20 cellular contexts compared by ENCODE assay signal in the genomic region with DNA sequence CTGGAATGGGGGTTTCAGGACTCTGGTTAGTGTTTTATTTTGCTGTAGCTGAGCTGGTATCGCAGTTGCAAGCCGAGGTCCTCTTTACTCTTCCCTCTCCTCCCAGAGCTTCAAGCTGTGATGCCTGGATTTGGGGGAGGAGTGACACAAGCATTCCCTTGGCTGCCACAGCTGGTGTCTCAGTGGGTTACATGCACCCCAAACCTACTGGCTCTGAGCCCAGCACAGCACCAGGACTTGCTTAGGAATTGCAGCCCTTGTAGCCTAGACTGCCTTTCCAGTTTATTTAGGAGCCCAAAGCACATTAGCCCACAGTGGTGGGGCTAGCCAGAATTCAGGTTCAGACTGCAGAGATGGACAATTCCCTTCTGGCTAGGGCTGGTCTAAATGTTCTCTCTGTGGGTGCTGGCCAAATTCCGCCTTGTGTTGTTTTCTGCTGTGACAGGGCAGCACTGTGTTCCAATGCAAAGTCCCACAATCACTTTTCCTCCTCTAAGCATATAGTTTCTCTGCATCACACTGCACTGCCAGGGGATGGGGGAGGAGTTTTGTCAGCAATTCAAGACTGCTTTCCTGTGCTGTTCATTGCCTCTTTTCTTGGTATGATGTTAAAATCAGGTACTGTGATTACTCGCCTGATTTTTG.
"Had no signal": no experiment of that assay in that cellular context is flagged by ENCODE, and none has a peak within 500 bp of the region (broad histone marks: within the 10 kb centered on the region; RNA-seq: fewer than 3 reads in every experiment).

No MANE protein-coding gene starts in this region.

- H3K27me3 ChIP-seq: colonic mucosa, suprapubic skin had no signal

- H3K27ac ChIP-seq: colonic mucosa, suprapubic skin, WERI-Rb-1 had no signal

- DNase-seq: activated CD4-positive, alpha-beta T cell treated with anti-CD3 and anti-CD28 coated beads, Interleukin-2, amount 50 U/mL, for 48 hours; activated CD8-positive, alpha-beta memory T cell treated with anti-CD3 and anti-CD28 coated beads, Interleukin-2, amount 10 ng/mL, durations not matched to agents 7 days and 5 days; activated naive CD4-positive, alpha-beta T cell; activated naive CD8-positive, alpha-beta T cell treated with anti-CD3 and anti-CD28 coated beads, Interleukin-2, amount 10 ng/mL, durations not matched to agents 7 days and 5 days; amygdala; colonic mucosa; erythroblast; foreskin melanocyte; kidney; nucleus accumbens; retina; stimulated activated CD8-positive, alpha-beta memory T cell treated with anti-CD3 and anti-CD28 coated beads, Interleukin-4, amount 100 ng/mL, for 48 hours; stimulated activated naive CD4-positive, alpha-beta T cell treated with Interleukin-2 at 50 U/mL for 16 hours; SW 1271; trophoblast cell; WERI-Rb-1 had no signal

- ATAC-seq: activated CD8-positive, alpha-beta memory T cell treated with anti-CD3 and anti-CD28 coated beads, Interleukin-2, amount 10 ng/mL, durations not matched to agents 7 days and 5 days; left lobe of liver had no signal

- FAIRE-seq: endometrium, kidney had no signal

- H3K4me3 ChIP-seq: colonic mucosa, lung, suprapubic skin had no signal
